ENCODE assay signal across 8 cellular contexts in genomic region chr4:184384056-184384809, GRCh38.
DNase-seq lines count a peak whose midpoint lies in the region; ATAC-seq and TF ChIP-seq lines count a peak whose summit lies in the region.

No MANE protein-coding gene starts in this region.

- H3K4ac ChIP-seq in neuronal stem cell (ENCODE audit: low read length) = no peak overlapping the region

- peak; percentile 11 for ATAC-seq in CD4-positive, alpha-beta T cell (ENCODE audit: poor library complexity)
- ATAC-seq in HG03139 (IDR thresholded peaks at IDR 0.05; ENCODE audit: unreplicated experiment) (peak; percentile 83), RWPE2 (ENCODE audit: low read depth) (peak; percentile 84)

- peak; percentile 46 for TF ChIP-seq POLR2A in GM19193 (IDR thresholded peaks at IDR 0.05; ENCODE audit: extremely low read depth, insufficient read depth, insufficient read length)

- no peak overlapping the region for H2BK120ac ChIP-seq in neuronal stem cell (ENCODE audit: low read depth, low read length)

- peaks cover 34% of the 10 kb centered on the region for H3K36me3 Mint-ChIP-seq in CD4-positive, alpha-beta T cell (ENCODE audit: low read depth)

- H3K4me1 ChIP-seq in RWPE2 (ENCODE audit: insufficient read depth, poor library complexity, severe bottlenecking) (peaks cover 25% of the 10 kb centered on the region), neuronal stem cell (ENCODE audit: control insufficient read depth in 2 of 2, insufficient read depth in 1 of 2, low read depth in 1 of 2, low read length in 2 of 2) (peaks cover 20 to 30% of the 10 kb centered on the region in 2 donors)

- no peak overlapping the region for H3K9ac ChIP-seq in neuronal stem cell (ENCODE audit: low read depth, low read length, poor library complexity)

- no peaks in the 10 kb centered on the region for H3K27me3 Mint-ChIP-seq in CD4-positive, alpha-beta T cell

- no peak for TF ChIP-seq CTCF in CD4-positive, alpha-beta T cell (IDR thresholded peaks at IDR 0.05)
- TF ChIP-seq CTCF in RWPE2 (IDR thresholded peaks at IDR 0.05; ENCODE audit: poor library complexity, severe bottlenecking) (no peak), epithelial cell of esophagus (IDR thresholded peaks at IDR 0.05; ENCODE audit: insufficient read depth, low read depth, low read length, missing control alignments) (no peak)

- H3K27ac ChIP-seq in CD4-positive, alpha-beta T cell (ENCODE audit: low read depth, low read length) = peak overlapping the region; percentile 15
- H3K27ac ChIP-seq in RWPE2 (ENCODE audit: poor library complexity, severe bottlenecking) (peak overlapping the region; percentile 94), neuronal stem cell (replicated peaks; ENCODE audit: low read length) (no peak overlapping the region)

- no peaks in the 10 kb centered on the region for H3K79me1 ChIP-seq in neuronal stem cell (ENCODE audit: low read depth, low read length)

- no peaks in the 10 kb centered on the region for H3K27me3 ChIP-seq in CD4-positive, alpha-beta T cell (ENCODE audit: control insufficient read depth, insufficient read depth, low read length)
- H3K27me3 ChIP-seq in RWPE2 (ENCODE audit: insufficient read depth, poor library complexity, severe bottlenecking) = no peaks in the 10 kb centered on the region
- H3K27me3 ChIP-seq in neuronal stem cell (ENCODE audit: control insufficient read depth in 3 of 3, insufficient read depth in 3 of 3, low read depth in 1 of 3, low read length in 3 of 3) = no peaks in the 10 kb centered on the region

- H3K23ac ChIP-seq in neuronal stem cell (ENCODE audit: low read depth, low read length, poor library complexity) = no peak overlapping the region

- WGBS in neuronal stem cell (ENCODE audit: extremely low coverage in 2 of 2, insufficient read length in 2 of 2, insufficient replicate concordance in 1 of 2), 2 donors = no CpG with 5 or more reads among the region's 13 CpGs

- no peak overlapping the region for H3K4me2 ChIP-seq in neuronal stem cell (ENCODE audit: insufficient read depth, low read length, poor library complexity, severe bottlenecking)

- intact Hi-C loops in CD4-positive, alpha-beta T cell (cut with DNase I, micrococcal nuclease) = loop anchor here (10.0 kb wide), 1 partner anchor 119 kb away; no protein-coding TSS in a partner anchor

- H4K91ac ChIP-seq in neuronal stem cell (ENCODE audit: low read depth, low read length, poor library complexity) = no peak overlapping the region

- H3K4me1 Mint-ChIP-seq in CD4-positive, alpha-beta T cell (ENCODE audit: low read depth) = peaks cover 68% of the 10 kb centered on the region

- DNase-seq in CD4-positive, alpha-beta T cell = peak in 1 of 10 experiments; percentile 8
- DNase-seq in RWPE2 (ENCODE audit: low spot score) = no peak
- DNase-seq in epithelial cell of esophagus (ENCODE audit: low read depth) = peak; percentile 95
- no peak for DNase-seq in neuronal stem cell (ENCODE audit: low spot score)
- DNase-seq in iPS-NIHi11 (ENCODE audit: low spot score) = no peak
- DNase-seq in HEK293T (ENCODE audit: extremely low spot score) = no peak

- H3K9me3 ChIP-seq in CD4-positive, alpha-beta T cell (ENCODE audit: control insufficient read depth, low read length) = no peaks in the 10 kb centered on the region
- H3K9me3 ChIP-seq in RWPE2 (ENCODE audit: severe bottlenecking) = no peaks in the 10 kb centered on the region
- peaks cover 0 to 3% of the 10 kb centered on the region in 2 donors for H3K9me3 ChIP-seq in neuronal stem cell (replicated peaks in 1 of 2; ENCODE audit: control insufficient read depth in 2 of 2, insufficient read depth in 1 of 2, low read depth in 1 of 2, low read length in 2 of 2)

- peak overlapping the region; percentile 85 for H3K18ac ChIP-seq in neuronal stem cell (ENCODE audit: low read length)

- H2BK15ac ChIP-seq in neuronal stem cell (ENCODE audit: low read length) = no peak overlapping the region

- H2AFZ ChIP-seq in neuronal stem cell (ENCODE audit: low read length) = no peak overlapping the region

- H2BK12ac ChIP-seq in neuronal stem cell (ENCODE audit: low read length) = no peak overlapping the region

- POLR2A ChIA-PET in CD4-positive, alpha-beta T cell (lab: Charles Lee) = interaction anchor here (1.1 to 1.2 kb wide), 3 partner anchors 91 to 266 kb away, joined by 3 to 4 read pairs (median 3); partner anchors contain the start of gene PRIMPOL
- POLR2A ChIA-PET in HEK293T (lab: Yijun Ruan, JAX) = interaction anchor here (1.0 kb wide), 1 partner anchor 40 kb away, joined by 3 read pairs; no protein-coding TSS in a partner anchor

- H3K4me3 ChIP-seq in RWPE2 (ENCODE audit: severe bottlenecking) (peak overlapping the region; percentile 21), epithelial cell of esophagus (ENCODE audit: low read length) (peak overlapping the region; percentile 30), neuronal stem cell (ENCODE audit: low read length in 2 of 2) (no peak overlapping the region)

- no peaks in the 10 kb centered on the region for H3K9me3 Mint-ChIP-seq in CD4-positive, alpha-beta T cell

- peak overlapping the region; percentile 9 for H3K14ac ChIP-seq in neuronal stem cell (ENCODE audit: low read length)

- H4K8ac ChIP-seq in neuronal stem cell (ENCODE audit: low read depth, low read length) = no peak overlapping the region

- CTCF ChIA-PET in CD4-positive, alpha-beta T cell (lab: Charles Lee) = interaction anchor here (1.4 kb wide), 1 partner anchor 120 kb away, joined by 4 read pairs; no protein-coding TSS in a partner anchor
- CTCF ChIA-PET in HEK293T (lab: Yijun Ruan, JAX) = no interaction called here

- peak overlapping the region; percentile 60 for H3K27ac Mint-ChIP-seq in CD4-positive, alpha-beta T cell

- peak overlapping the region; percentile 40 for H3K4me3 Mint-ChIP-seq in CD4-positive, alpha-beta T cell

- H3K36me3 ChIP-seq in RWPE2 (ENCODE audit: low read depth) (peaks cover 14% of the 10 kb centered on the region; the same call in 1 of the 2 replicates), neuronal stem cell (replicated peaks in 1 of 2; ENCODE audit: control insufficient read depth in 2 of 2, insufficient read depth in 2 of 2, low read length in 2 of 2) (peaks cover 0 to 37% of the 10 kb centered on the region in 2 donors)

- peak overlapping the region; percentile 16 for H2AK5ac ChIP-seq in neuronal stem cell (ENCODE audit: low read depth, low read length)

- no peak overlapping the region for H2BK5ac ChIP-seq in neuronal stem cell (ENCODE audit: low read length)

TF ChIP-seq in HEK293T, 16 proteins besides CTCF, POLR2A, EP300 and RAD21:
- no peak for TF ChIP-seq LEF1 (IDR thresholded peaks at IDR 0.05; ENCODE audit: borderline replicate concordance)
- no peak for TF ChIP-seq FOXA1 (IDR thresholded peaks at IDR 0.05)
- no peak for TF ChIP-seq NFRKB (IDR thresholded peaks at IDR 0.05)
- TF ChIP-seq ELF4 (IDR thresholded peaks at IDR 0.05) = no peak
- no peak for TF ChIP-seq BHLHE40 (IDR thresholded peaks at IDR 0.05; ENCODE audit: borderline replicate concordance)
- TF ChIP-seq FOXK2 (IDR thresholded peaks at IDR 0.05) = no peak
- TF ChIP-seq CTBP1 (IDR thresholded peaks at IDR 0.05; ENCODE audit: borderline replicate concordance) = no peak
- no peak for TF ChIP-seq FOXM1 (IDR thresholded peaks at IDR 0.05; ENCODE audit: borderline replicate concordance)
- TF ChIP-seq L3MBTL2 (conservative IDR thresholded peaks at IDR 0.05) = no peak
- no peak for TF ChIP-seq PKNOX1 (IDR thresholded peaks at IDR 0.05)
- TF ChIP-seq SUZ12 (IDR thresholded peaks at IDR 0.05) = no peak
- TF ChIP-seq ARNT (IDR thresholded peaks at IDR 0.05) = no peak
- no peak for TF ChIP-seq ZNF384 (IDR thresholded peaks at IDR 0.05)

Comparison
In these comparisons a context has a peak if more than half of its experiments do, and no peak if none do; other contexts are left out.
1. ATAC-seq: peak in every context shown above with its lines; median percentile 84 in RWPE2; 83 in HG03139; 11 in CD4-positive, alpha-beta T cell.
2. H3K4me3 ChIP-seq: peak in RWPE2 (single experiment) and epithelial cell of esophagus (single experiment); none in neuronal stem cell (0 of 2).